8 cellular contexts compared by ENCODE assay signal in genomic region chr20:36573798-36574277, GRCh38. TPM values are rescaled to one million over a fixed set of nuclear protein-coding genes. Genes with fewer than 3 reads are reported as not detected.
DNase-seq lines count a peak whose midpoint lies in the region; ATAC-seq, FAIRE-seq and TF ChIP-seq lines count a peak whose summit lies in the region.

No MANE protein-coding gene starts in this region.

- no peak overlapping the region for H3K27ac Mint-ChIP-seq in brain
- H3K27ac Mint-ChIP-seq in immature natural killer cell: peak overlapping the region; percentile 12 to 91 (median 71)

- no peak for FAIRE-seq in GM19239 (lab: Jason Lieb, UNC)

- H3K27me3 Mint-ChIP-seq in brain (peaks cover 22% of the 10 kb centered on the region), immature natural killer cell (ENCODE audit: low read depth in 3 of 3) (peaks cover 7 to 24% (median 16%) of the 10 kb centered on the region in 3 donors)

- ATAC-seq in GM18873 (IDR thresholded peaks at IDR 0.05; ENCODE audit: low FRiP score, unreplicated experiment): no peak

- H3K9me3 Mint-ChIP-seq in brain: peaks cover 0 to 4% (median 0%) of the 10 kb centered on the region in 5 experiments
- H3K9me3 Mint-ChIP-seq in immature natural killer cell: no peaks in the 10 kb centered on the region

- H3K4me3 Mint-ChIP-seq in brain (peak overlapping the region; percentile 80 to 91 (median 90)), immature natural killer cell (peak overlapping the region; percentile 40 to 93 (median 59))

- no peaks in the 10 kb centered on the region for H3K27me3 ChIP-seq in Peyer's patch

- H3K36me3 Mint-ChIP-seq in brain (no peaks in the 10 kb centered on the region), immature natural killer cell (no peaks in the 10 kb centered on the region)

- H3K36me3 ChIP-seq in Peyer's patch: peaks cover 0 to 3% (median 0%) of the 10 kb centered on the region in 3 donors

- TF ChIP-seq POLR2A in Peyer's patch (IDR thresholded peaks at IDR 0.05): no peak

- TF ChIP-seq CTCF in 22Rv1 (IDR thresholded peaks at IDR 0.05) (0 out of 2 replicates have a peak, but pooled peaks have one; percentile 5), Peyer's patch (IDR thresholded peaks at IDR 0.05) (peak in 1 of 6 experiments; percentile 8), brain (conservative IDR thresholded peaks at IDR 0.05) (no peak)

- H3K9me3 ChIP-seq in Peyer's patch: peaks cover 0 to 4% (median 0%) of the 10 kb centered on the region in 4 donors

- peak overlapping the region; percentile 65 to 94 (median 88) for H3K4me3 ChIP-seq in Peyer's patch

- H3K4me1 ChIP-seq in Peyer's patch: peaks cover 0 to 30% (median 5%) of the 10 kb centered on the region in 4 donors

- H3K27ac ChIP-seq in 22Rv1: peak overlapping the region; percentile 80
- H3K27ac ChIP-seq in Peyer's patch: peak overlapping the region; percentile 88 to 99 (median 96)

- DNase-seq in GM19239 (ENCODE audit: insufficient read length, low spot score) (peak; percentile 34), Peyer's patch (peak; percentile 57 to 74 (median 59)), immature natural killer cell (peak in 2 of 3 donors; percentile 47 to 60), SHP77 (lab: John Stamatoyannopoulos, UW) (no peak)
- peak; percentile 33 to 53 for DNase-seq in stimulated activated CD4-positive, alpha-beta T cell treated with anti-CD3 and anti-CD28 coated beads, Interleukin-2, amount 100 ng/mL, for 24 hours

- H3K4me1 Mint-ChIP-seq in brain (peaks cover 39% of the 10 kb centered on the region), immature natural killer cell (peaks cover 27 to 31% of the 10 kb centered on the region in 2 donors)

RNA-seq across cellular contexts. Expression of gene TGIF2, which starts 0.4 kb away (rescaled TPM):
- total RNA-seq in Peyer's patch: 1 to 10 TPM; 2.6 to 8.4 (median 4.5) TPM
- polyA plus RNA-seq in brain (ENCODE audit: insufficient read depth, low read depth, low replicate concordance): 1.9 TPM
- 10 to 100 TPM; 12.3 to 16.1 (median 14.9) TPM for polyA plus RNA-seq in immature natural killer cell

RNA-seq across cellular contexts. Expression of gene RAB5IF, which starts 31.7 kb away (rescaled TPM):
- total RNA-seq in Peyer's patch: 100 to 1,000 TPM in 2 of 4 donors, 10 to 100 TPM in 2; 55.6 to 193 (median 105) TPM
- polyA plus RNA-seq in brain (ENCODE audit: insufficient read depth, low read depth, low replicate concordance): 119 TPM
- polyA plus RNA-seq in immature natural killer cell: 100 to 1,000 TPM; 230 to 380 (median 276) TPM

RNA-seq across cellular contexts. Expression of gene MYL9, which starts 32.5 kb away (rescaled TPM):
- 10 to 100 TPM; 34.2 to 99.0 (median 58.2) TPM for total RNA-seq in Peyer's patch
- polyA plus RNA-seq in brain (ENCODE audit: insufficient read depth, low read depth, low replicate concordance): 52.8 TPM
- polyA plus RNA-seq in immature natural killer cell: 1 to 10 TPM in 1 of 3 donors, under 1 TPM in 2; 0.10 to 2.7 (median 0.48) TPM

Comparison
In these comparisons a context has a peak if more than half of its experiments do, and no peak if none do; other contexts are left out.
1. DNase-seq: peak in GM19239 (single experiment), Peyer's patch (3 of 3), immature natural killer cell (2 of 3) and stimulated activated CD4-positive, alpha-beta T cell treated with anti-CD3 and anti-CD28 coated beads, Interleukin-2, amount 100 ng/mL, for 24 hours (2 of 2); none in SHP77 (0 of 2).
2. H3K27ac Mint-ChIP-seq: peak in immature natural killer cell (6 of 6); none in brain (0 of 5).
3. RNA of gene MYL9, which starts 32.5 kb away (polyA plus RNA-seq): 52.8 TPM in brain (single experiment); 0.10 to 2.7 TPM in immature natural killer cell; every median in the first group is over 10 times any median in the second.